10 cellular contexts compared by ENCODE assay signal in the genomic region with DNA sequence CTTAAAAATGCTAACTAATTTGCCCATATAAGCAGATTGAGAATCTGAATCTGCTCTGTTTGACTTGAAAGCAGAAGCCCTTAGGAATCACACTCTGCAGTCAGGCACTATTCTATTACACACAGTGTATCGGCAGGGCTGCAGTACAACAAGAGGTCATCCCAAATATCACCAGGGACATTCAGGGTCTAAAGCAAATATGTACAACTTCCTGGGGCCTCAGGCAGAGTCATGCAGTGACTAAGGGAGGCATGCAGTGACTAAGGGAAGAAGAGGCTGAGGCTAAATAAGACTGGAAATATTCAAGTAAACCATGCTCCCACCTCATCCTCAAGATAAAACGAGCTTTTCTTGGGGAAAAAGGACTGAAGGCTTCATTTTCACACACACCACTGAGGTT. TPM values are rescaled to one million over a fixed set of nuclear protein-coding genes. Genes with fewer than 3 reads are reported as not detected.
DNase-seq lines count a peak whose midpoint lies in the region; ATAC-seq and TF ChIP-seq lines count a peak whose summit lies in the region.
"Had no signal": no experiment of that assay in that cellular context is flagged by ENCODE, and none has a peak within 500 bp of the region (broad histone marks: within the 10 kb centered on the region; RNA-seq: fewer than 3 reads in every experiment).

No MANE protein-coding gene starts in this region.

- DNase-seq in amniotic stem cell (lab: John Stamatoyannopoulos, UW) (peak; percentile 42), right atrium auricular region (ENCODE audit: low spot score) (peak; percentile 68), upper lobe of right lung (no peak), germinal center (ENCODE audit: low spot score) (no peak), NCI-H1092 treated with DMSO at 0.1 percent for 48 hours (lab: John Stamatoyannopoulos, UW) (no peak)
- DNase-seq in stimulated activated CD4-positive, alpha-beta T cell treated with anti-CD3 and anti-CD28 coated beads, Interleukin-2, amount 100 ng/mL, for 24 hours, result no peak
- DNase-seq: NCI-H187 treated with DMSO at 0.1 percent for 48 hours; stimulated activated naive CD8-positive, alpha-beta T cell treated with anti-CD3 and anti-CD28 coated beads, Interleukin-15, Interleukin-2, amounts not matched to agents 100 U/mL and 50 U/mL, for 24 hours; T-cell had no signal

- H3K27me3 ChIP-seq in right atrium auricular region (no peaks in the 10 kb centered on the region), upper lobe of right lung (no peaks in the 10 kb centered on the region)

- H3K4me1 ChIP-seq in HEK293 (ENCODE audit: control insufficient read depth, insufficient read depth, low read length) (no peaks in the 10 kb centered on the region), right atrium auricular region (no peaks in the 10 kb centered on the region), upper lobe of right lung (no peaks in the 10 kb centered on the region)

- H3K4me3 ChIP-seq in HEK293 (ENCODE audit: low read depth, low read length), result no peak overlapping the region
- H3K4me3 ChIP-seq in right atrium auricular region, result no peak overlapping the region
- H3K4me3 ChIP-seq in upper lobe of right lung, result no peak overlapping the region

- H3K9me3 ChIP-seq in HEK293 (ENCODE audit: control insufficient read depth, insufficient read depth, low read depth, low read length) (no peaks in the 10 kb centered on the region), right atrium auricular region (no peaks in the 10 kb centered on the region), upper lobe of right lung (no peaks in the 10 kb centered on the region)

- ATAC-seq in upper lobe of right lung, result peak; percentile 21
- ATAC-seq: stimulated activated naive CD8-positive, alpha-beta T cell treated with anti-CD3 and anti-CD28 coated beads, Interleukin-15, Interleukin-2, amounts not matched to agents 100 U/mL and 50 U/mL, for 24 hours; T-cell had no signal

- H3K27ac ChIP-seq in HEK293 (ENCODE audit: extremely low read depth, low read depth, low read length) (no peak overlapping the region), right atrium auricular region (no peak overlapping the region), upper lobe of right lung (no peak overlapping the region)

- no peaks in the 10 kb centered on the region for H3K36me3 ChIP-seq in HEK293 (ENCODE audit: control insufficient read depth in 2 of 2, insufficient read depth in 1 of 2, low read length in 2 of 2)
- no peaks in the 10 kb centered on the region for H3K36me3 ChIP-seq in right atrium auricular region
- no peaks in the 10 kb centered on the region for H3K36me3 ChIP-seq in upper lobe of right lung

- no peak for TF ChIP-seq CTCF in HEK293 (tag by site-specific recombination; IDR thresholded peaks at IDR 0.05)
- TF ChIP-seq CTCF in right atrium auricular region (IDR thresholded peaks at IDR 0.05), result no peak
- no peak for TF ChIP-seq CTCF in upper lobe of right lung (IDR thresholded peaks at IDR 0.05)

- CTCF ChIA-PET in HEK293 (lab: Yijun Ruan, JAX), result no interaction called here

- intact Hi-C loops in upper lobe of right lung (cut with DNase I), result no loop called here

- POLR2A ChIA-PET in HEK293 (lab: Yijun Ruan, JAX), result no interaction called here

TF ChIP-seq in HEK293, 187 proteins besides CTCF, POLR2A, EP300 and RAD21:
- TF ChIP-seq GFI1B (tag by site-specific recombination; IDR thresholded peaks at IDR 0.05), result no peak
- TF ChIP-seq ZNF335 (tag by site-specific recombination; conservative IDR thresholded peaks at IDR 0.05), result 0 out of 2 replicates have a peak, but pooled peaks have one; percentile 15

RNA-seq across cellular contexts. Expression of a gene that starts 20.9 kb away (rescaled TPM):
- total RNA-seq in right atrium auricular region, result 1 to 10 TPM; 2.6 to 3.1 TPM
- total RNA-seq in upper lobe of right lung, result 23.6 TPM

Comparison
In these comparisons a context has a peak if more than half of its experiments do, and no peak if none do; other contexts are left out.
1. DNase-seq: peak in amniotic stem cell (single experiment) and right atrium auricular region (single experiment); none in upper lobe of right lung (single experiment), stimulated activated CD4-positive, alpha-beta T cell treated with anti-CD3 and anti-CD28 coated beads, Interleukin-2, amount 100 ng/mL, for 24 hours (0 of 2), germinal center (single experiment) and NCI-H1092 treated with DMSO at 0.1 percent for 48 hours (single experiment).